Comparison of ENCODE assay signal across 1 cellular context in the genomic region with DNA sequence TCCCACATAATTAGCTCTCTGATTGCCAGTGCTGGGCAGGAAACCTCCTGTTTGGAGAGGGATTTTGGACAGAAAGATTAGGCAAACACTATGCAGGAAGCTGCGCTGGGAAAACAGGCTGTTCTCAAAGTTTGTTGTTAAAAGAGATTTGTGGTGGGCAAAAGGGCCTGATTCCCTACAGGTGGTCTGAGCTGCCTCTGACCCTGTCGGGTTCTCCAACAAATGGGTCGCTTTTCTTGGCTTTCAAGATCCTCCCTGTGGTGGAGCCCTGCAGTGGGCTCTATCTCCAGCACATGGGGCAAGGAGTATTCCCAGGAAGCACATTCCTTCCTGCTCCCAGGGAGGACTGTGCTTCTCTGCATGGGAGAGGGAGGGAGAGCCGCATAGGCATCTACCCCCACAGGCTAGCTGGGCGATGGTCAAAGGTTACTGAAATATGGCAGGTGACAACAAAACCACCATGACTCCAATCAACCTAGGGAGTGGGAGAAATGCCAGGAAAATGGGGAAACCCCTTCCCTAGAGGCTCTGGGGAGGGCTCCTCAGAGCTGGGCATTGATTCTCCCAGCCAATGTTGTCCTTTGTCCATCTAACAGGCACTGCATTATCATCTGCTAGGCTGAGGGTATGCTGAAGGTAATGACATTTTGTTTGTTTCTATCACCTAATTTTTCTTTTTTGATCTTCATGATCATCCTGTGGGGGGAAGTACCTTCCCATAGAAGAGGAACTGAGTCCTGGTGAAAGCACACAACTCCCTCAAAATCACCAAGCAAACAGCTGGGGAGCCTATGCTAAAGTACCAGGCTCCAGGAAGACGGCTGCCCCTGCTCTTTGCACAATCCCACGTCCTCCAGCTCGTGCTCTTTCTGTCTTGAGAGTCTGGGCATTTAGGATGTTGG.
A peak's percentile ranks its signal among the peaks of the same experiment; 100 is the strongest.
TF ChIP-seq lines count a peak whose summit lies in the region.

No MANE protein-coding gene starts in this region.

TF ChIP-seq in HepG2, 621 proteins besides CTCF, POLR2A, EP300 and RAD21 (continued from another document and continues in another):
- no peak for TF ChIP-seq RERE (CRISPR knock-in tag; IDR thresholded peaks at IDR 0.05; ENCODE audit: low read depth)
- no peak for TF ChIP-seq HMG20B (CRISPR knock-in tag; conservative IDR thresholded peaks at IDR 0.05)
- TF ChIP-seq SP1 (IDR thresholded peaks at IDR 0.05), result no peak
- TF ChIP-seq SP1 (CRISPR knock-in tag; IDR thresholded peaks at IDR 0.05), result 0 out of 2 replicates have a peak, but pooled peaks have one; percentile 11
- peak; percentile 53; the same call in 1 of the 2 replicates for TF ChIP-seq NR2F6 (IDR thresholded peaks at IDR 0.05)
- TF ChIP-seq NR2F6 (CRISPR knock-in tag; IDR thresholded peaks at IDR 0.05), result peak; percentile 69
- TF ChIP-seq, protein P1, sequence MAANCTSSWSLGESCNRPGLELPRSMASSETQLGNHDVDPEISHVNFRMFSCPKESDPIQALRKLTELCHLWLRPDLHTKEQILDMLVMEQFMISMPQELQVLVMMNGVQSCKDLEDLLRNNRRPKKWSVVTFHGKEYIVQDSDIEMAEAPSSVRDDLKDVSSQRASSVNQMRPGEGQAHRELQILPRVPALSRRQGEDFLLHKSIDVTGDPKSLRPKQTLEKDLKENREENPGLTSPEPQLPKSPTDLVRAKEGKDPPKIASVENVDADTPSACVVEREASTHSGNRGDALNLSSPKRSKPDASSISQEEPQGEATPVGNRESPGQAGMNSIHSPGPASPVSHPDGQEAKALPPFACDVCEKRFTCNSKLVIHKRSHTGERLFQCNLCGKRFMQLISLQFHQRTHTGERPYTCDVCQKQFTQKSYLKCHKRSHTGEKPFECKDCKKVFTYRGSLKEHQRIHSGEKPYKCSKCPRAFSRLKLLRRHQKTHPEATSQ (CRISPR knock-in tag; IDR thresholded peaks at IDR 0.05; ENCODE audit: borderline replicate concordance), result no peak
- TF ChIP-seq, protein P2, sequence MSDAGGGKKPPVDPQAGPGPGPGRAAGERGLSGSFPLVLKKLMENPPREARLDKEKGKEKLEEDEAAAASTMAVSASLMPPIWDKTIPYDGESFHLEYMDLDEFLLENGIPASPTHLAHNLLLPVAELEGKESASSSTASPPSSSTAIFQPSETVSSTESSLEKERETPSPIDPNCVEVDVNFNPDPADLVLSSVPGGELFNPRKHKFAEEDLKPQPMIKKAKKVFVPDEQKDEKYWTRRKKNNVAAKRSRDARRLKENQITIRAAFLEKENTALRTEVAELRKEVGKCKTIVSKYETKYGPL (CRISPR knock-in tag; IDR thresholded peaks at IDR 0.05), result no peak
- TF ChIP-seq HES4 (CRISPR knock-in tag; IDR thresholded peaks at IDR 0.05; ENCODE audit: borderline replicate concordance), result no peak
- no peak for TF ChIP-seq ZNF143 (CRISPR knock-in tag; IDR thresholded peaks at IDR 0.05)
- peak; percentile 50 for TF ChIP-seq DPF2 (CRISPR knock-in tag; IDR thresholded peaks at IDR 0.05; ENCODE audit: borderline replicate concordance, low read depth)
- TF ChIP-seq ZNF253 (CRISPR knock-in tag; IDR thresholded peaks at IDR 0.05; ENCODE audit: borderline replicate concordance), result no peak
- peak; percentile 67 for TF ChIP-seq HDAC2 (CRISPR knock-in tag; IDR thresholded peaks at IDR 0.05)
- no peak for TF ChIP-seq ZNF232 (CRISPR knock-in tag; IDR thresholded peaks at IDR 0.05; ENCODE audit: borderline replicate concordance)
- TF ChIP-seq, protein P3, sequence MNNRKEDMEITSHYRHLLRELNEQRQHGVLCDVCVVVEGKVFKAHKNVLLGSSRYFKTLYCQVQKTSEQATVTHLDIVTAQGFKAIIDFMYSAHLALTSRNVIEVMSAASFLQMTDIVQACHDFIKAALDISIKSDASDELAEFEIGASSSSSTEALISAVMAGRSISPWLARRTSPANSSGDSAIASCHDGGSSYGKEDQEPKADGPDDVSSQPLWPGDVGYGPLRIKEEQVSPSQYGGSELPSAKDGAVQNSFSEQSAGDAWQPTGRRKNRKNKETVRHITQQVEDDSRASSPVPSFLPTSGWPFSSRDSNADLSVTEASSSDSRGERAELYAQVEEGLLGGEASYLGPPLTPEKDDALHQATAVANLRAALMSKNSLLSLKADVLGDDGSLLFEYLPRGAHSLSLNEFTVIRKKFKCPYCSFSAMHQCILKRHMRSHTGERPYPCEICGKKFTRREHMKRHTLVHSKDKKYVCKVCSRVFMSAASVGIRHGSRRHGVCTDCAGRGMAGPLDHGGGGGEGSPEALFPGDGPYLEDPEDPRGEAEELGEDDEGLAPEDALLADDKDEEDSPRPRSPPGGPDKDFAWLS (CRISPR knock-in tag; IDR thresholded peaks at IDR 0.05; ENCODE audit: borderline replicate concordance), result no peak
- TF ChIP-seq AGO1 (IDR thresholded peaks at IDR 0.05; ENCODE audit: low read depth, low read length, poor library complexity, severe bottlenecking), result no peak
- TF ChIP-seq ATF7 (IDR thresholded peaks at IDR 0.05), result no peak
- no peak for TF ChIP-seq ATF7 (CRISPR knock-in tag; IDR thresholded peaks at IDR 0.05)
- TF ChIP-seq ZNF572 (CRISPR knock-in tag; IDR thresholded peaks at IDR 0.05), result no peak
- no peak for TF ChIP-seq ZNF549 (CRISPR knock-in tag; IDR thresholded peaks at IDR 0.05)
- no peak for TF ChIP-seq MYNN (CRISPR knock-in tag; IDR thresholded peaks at IDR 0.05; ENCODE audit: low read depth)
- no peak for TF ChIP-seq LCORL (IDR thresholded peaks at IDR 0.05)
- TF ChIP-seq LCORL (CRISPR knock-in tag; IDR thresholded peaks at IDR 0.05), result peak; percentile 85
- no peak for TF ChIP-seq GZF1 (CRISPR knock-in tag; IDR thresholded peaks at IDR 0.05)
- no peak for TF ChIP-seq STAT5B (CRISPR knock-in tag; IDR thresholded peaks at IDR 0.05)
- TF ChIP-seq ZIK1 (CRISPR knock-in tag; IDR thresholded peaks at IDR 0.05; ENCODE audit: borderline replicate concordance, low read depth), result no peak
- TF ChIP-seq, protein P4, sequence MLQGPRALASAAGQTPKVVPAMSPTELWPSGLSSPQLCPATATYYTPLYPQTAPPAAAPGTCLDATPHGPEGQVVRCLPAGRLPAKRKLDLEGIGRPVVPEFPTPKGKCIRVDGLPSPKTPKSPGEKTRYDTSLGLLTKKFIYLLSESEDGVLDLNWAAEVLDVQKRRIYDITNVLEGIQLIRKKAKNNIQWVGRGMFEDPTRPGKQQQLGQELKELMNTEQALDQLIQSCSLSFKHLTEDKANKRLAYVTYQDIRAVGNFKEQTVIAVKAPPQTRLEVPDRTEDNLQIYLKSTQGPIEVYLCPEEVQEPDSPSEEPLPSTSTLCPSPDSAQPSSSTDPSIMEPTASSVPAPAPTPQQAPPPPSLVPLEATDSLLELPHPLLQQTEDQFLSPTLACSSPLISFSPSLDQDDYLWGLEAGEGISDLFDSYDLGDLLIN (CRISPR knock-in tag; IDR thresholded peaks at IDR 0.05; ENCODE audit: borderline replicate concordance), result no peak
- TF ChIP-seq ZFP36 (IDR thresholded peaks at IDR 0.05; ENCODE audit: borderline replicate concordance, low read depth, low read length, partially characterized antibody), result no peak
- no peak for TF ChIP-seq ZNF496 (CRISPR knock-in tag; IDR thresholded peaks at IDR 0.05; ENCODE audit: insufficient replicate concordance)
- TF ChIP-seq, protein P5, sequence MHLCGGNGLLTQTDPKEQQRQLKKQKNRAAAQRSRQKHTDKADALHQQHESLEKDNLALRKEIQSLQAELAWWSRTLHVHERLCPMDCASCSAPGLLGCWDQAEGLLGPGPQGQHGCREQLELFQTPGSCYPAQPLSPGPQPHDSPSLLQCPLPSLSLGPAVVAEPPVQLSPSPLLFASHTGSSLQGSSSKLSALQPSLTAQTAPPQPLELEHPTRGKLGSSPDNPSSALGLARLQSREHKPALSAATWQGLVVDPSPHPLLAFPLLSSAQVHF (CRISPR knock-in tag; IDR thresholded peaks at IDR 0.05), result no peak
- TF ChIP-seq ZNF816 (CRISPR knock-in tag; IDR thresholded peaks at IDR 0.05; ENCODE audit: borderline replicate concordance), result no peak
- no peak for TF ChIP-seq ZNF883 (CRISPR knock-in tag; IDR thresholded peaks at IDR 0.05; ENCODE audit: not compliant biosample characterization)
- TF ChIP-seq ZNF3 (CRISPR knock-in tag; IDR thresholded peaks at IDR 0.05), result no peak
- TF ChIP-seq, protein P6, sequence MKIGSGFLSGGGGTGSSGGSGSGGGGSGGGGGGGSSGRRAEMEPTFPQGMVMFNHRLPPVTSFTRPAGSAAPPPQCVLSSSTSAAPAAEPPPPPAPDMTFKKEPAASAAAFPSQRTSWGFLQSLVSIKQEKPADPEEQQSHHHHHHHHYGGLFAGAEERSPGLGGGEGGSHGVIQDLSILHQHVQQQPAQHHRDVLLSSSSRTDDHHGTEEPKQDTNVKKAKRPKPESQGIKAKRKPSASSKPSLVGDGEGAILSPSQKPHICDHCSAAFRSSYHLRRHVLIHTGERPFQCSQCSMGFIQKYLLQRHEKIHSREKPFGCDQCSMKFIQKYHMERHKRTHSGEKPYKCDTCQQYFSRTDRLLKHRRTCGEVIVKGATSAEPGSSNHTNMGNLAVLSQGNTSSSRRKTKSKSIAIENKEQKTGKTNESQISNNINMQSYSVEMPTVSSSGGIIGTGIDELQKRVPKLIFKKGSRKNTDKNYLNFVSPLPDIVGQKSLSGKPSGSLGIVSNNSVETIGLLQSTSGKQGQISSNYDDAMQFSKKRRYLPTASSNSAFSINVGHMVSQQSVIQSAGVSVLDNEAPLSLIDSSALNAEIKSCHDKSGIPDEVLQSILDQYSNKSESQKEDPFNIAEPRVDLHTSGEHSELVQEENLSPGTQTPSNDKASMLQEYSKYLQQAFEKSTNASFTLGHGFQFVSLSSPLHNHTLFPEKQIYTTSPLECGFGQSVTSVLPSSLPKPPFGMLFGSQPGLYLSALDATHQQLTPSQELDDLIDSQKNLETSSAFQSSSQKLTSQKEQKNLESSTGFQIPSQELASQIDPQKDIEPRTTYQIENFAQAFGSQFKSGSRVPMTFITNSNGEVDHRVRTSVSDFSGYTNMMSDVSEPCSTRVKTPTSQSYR (CRISPR knock-in tag; IDR thresholded peaks at IDR 0.05; ENCODE audit: borderline replicate concordance), result peak; percentile 79; the same call in 1 of the 2 replicates
- TF ChIP-seq, protein P7, sequence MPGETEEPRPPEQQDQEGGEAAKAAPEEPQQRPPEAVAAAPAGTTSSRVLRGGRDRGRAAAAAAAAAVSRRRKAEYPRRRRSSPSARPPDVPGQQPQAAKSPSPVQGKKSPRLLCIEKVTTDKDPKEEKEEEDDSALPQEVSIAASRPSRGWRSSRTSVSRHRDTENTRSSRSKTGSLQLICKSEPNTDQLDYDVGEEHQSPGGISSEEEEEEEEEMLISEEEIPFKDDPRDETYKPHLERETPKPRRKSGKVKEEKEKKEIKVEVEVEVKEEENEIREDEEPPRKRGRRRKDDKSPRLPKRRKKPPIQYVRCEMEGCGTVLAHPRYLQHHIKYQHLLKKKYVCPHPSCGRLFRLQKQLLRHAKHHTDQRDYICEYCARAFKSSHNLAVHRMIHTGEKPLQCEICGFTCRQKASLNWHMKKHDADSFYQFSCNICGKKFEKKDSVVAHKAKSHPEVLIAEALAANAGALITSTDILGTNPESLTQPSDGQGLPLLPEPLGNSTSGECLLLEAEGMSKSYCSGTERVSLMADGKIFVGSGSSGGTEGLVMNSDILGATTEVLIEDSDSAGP (CRISPR knock-in tag; IDR thresholded peaks at IDR 0.05; ENCODE audit: borderline replicate concordance), result no peak
- TF ChIP-seq ZC3H4 (CRISPR knock-in tag; IDR thresholded peaks at IDR 0.05; ENCODE audit: borderline replicate concordance), result no peak
- peak; percentile 68; the same call in 1 of the 2 replicates for TF ChIP-seq MAX (IDR thresholded peaks at IDR 0.05)
- TF ChIP-seq BORCS8-MEF2B (CRISPR knock-in tag; IDR thresholded peaks at IDR 0.05), result no peak
- TF ChIP-seq, protein P8, sequence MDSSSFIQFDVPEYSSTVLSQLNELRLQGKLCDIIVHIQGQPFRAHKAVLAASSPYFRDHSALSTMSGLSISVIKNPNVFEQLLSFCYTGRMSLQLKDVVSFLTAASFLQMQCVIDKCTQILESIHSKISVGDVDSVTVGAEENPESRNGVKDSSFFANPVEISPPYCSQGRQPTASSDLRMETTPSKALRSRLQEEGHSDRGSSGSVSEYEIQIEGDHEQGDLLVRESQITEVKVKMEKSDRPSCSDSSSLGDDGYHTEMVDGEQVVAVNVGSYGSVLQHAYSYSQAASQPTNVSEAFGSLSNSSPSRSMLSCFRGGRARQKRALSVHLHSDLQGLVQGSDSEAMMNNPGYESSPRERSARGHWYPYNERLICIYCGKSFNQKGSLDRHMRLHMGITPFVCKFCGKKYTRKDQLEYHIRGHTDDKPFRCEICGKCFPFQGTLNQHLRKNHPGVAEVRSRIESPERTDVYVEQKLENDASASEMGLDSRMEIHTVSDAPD (CRISPR knock-in tag; IDR thresholded peaks at IDR 0.05), result 0 out of 2 replicates have a peak, but pooled peaks have one; percentile 40
- peak; percentile 72; the same call in 1 of the 2 replicates for TF ChIP-seq MIER2 (CRISPR knock-in tag; IDR thresholded peaks at IDR 0.05)
- TF ChIP-seq ZSCAN22 (CRISPR knock-in tag; IDR thresholded peaks at IDR 0.05), result no peak
- TF ChIP-seq GATAD2A (CRISPR knock-in tag; IDR thresholded peaks at IDR 0.05), result peak; percentile 32
- no peak for TF ChIP-seq RFX1 (IDR thresholded peaks at IDR 0.05)
